ENCODE assay signal across 11 cellular contexts in the genomic region with DNA sequence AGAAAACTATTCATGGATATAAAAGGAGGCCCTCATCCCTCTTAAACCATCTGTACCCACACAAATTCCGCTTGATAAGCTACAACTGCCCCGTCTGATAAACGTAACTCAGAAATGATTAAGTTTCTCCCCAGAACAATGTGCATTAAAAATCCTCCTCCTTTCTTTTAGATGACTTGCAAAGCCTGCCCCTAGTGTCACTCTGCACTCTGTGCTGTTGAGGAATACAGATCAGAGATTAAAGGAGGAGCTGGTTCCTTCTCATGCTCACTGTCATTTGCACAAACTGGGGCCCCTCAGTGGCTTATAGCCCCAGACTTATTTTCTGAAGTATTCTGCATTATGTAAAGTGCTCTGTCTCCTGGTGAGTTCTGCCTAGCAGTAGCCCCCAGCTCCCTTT. TPM values are rescaled to one million over a fixed set of nuclear protein-coding genes. Genes with fewer than 3 reads are reported as not detected.
A peak's percentile ranks its signal among the peaks of the same experiment; 100 is the strongest.
DNase-seq lines count a peak whose midpoint lies in the region; ATAC-seq and TF ChIP-seq lines count a peak whose summit lies in the region.
"Had no signal": no experiment of that assay in that cellular context is flagged by ENCODE, and none has a peak within 500 bp of the region (broad histone marks: within the 10 kb centered on the region; RNA-seq: fewer than 3 reads in every experiment).

No MANE protein-coding gene starts in this region.

- H3K27ac Mint-ChIP-seq in activated CD8-positive, alpha-beta memory T cell treated with anti-CD3 and anti-CD28 coated beads, Interleukin-2, amount 10 ng/mL, durations not matched to agents 7 days and 5 days = peak overlapping the region; percentile 73
- peak overlapping the region; percentile 84 to 96 for H3K27ac Mint-ChIP-seq in T-cell
- no peak overlapping the region for H3K27ac Mint-ChIP-seq in progenitor cell of endocrine pancreas

- no peaks in the 10 kb centered on the region for H3K9me3 Mint-ChIP-seq in activated CD8-positive, alpha-beta memory T cell treated with anti-CD3 and anti-CD28 coated beads, Interleukin-2, amount 10 ng/mL, durations not matched to agents 7 days and 5 days (ENCODE audit: low read depth)
- H3K9me3 Mint-ChIP-seq in T-cell (no peaks in the 10 kb centered on the region), progenitor cell of endocrine pancreas (ENCODE audit: low read depth) (no peaks in the 10 kb centered on the region)

- H3K27me3 ChIP-seq in brain microvascular endothelial cell (replicated peaks) = no peaks in the 10 kb centered on the region
- H3K27me3 ChIP-seq: BE2C had no signal

- CTCF ChIA-PET in activated CD8-positive, alpha-beta memory T cell treated with anti-CD3 and anti-CD28 coated beads, Interleukin-2, amount 10 ng/mL, durations not matched to agents 7 days and 5 days (lab: Charles Lee) = interaction anchor here (0.9 to 1.6 kb wide), 4 partner anchors 94 to 99 kb away, joined by 3 to 7 read pairs (median 5); partner anchors contain the start of gene HS3ST3B1
- CTCF ChIA-PET in T-cell (lab: Charles Lee) = interaction anchor here (0.5 to 1.4 kb wide), 12 partner anchors 60 to 314 kb away, joined by 3 to 8 read pairs (median 3); partner anchors contain the start of gene HS3ST3B1 (in 1 of the 2)

- no peak for ATAC-seq in activated CD8-positive, alpha-beta memory T cell treated with anti-CD3 and anti-CD28 coated beads, Interleukin-2, amount 10 ng/mL, durations not matched to agents 7 days and 5 days
- ATAC-seq in T-cell (replicated peaks in 1 of 4) = peak; percentile 15 to 49 (median 24)
- no peak for ATAC-seq in GM21528 (IDR thresholded peaks at IDR 0.05; ENCODE audit: low FRiP score, unreplicated experiment)
- no peak for ATAC-seq in GM21737 (IDR thresholded peaks at IDR 0.05; ENCODE audit: unreplicated experiment)

- no peak overlapping the region for H3K4me3 Mint-ChIP-seq in activated CD8-positive, alpha-beta memory T cell treated with anti-CD3 and anti-CD28 coated beads, Interleukin-2, amount 10 ng/mL, durations not matched to agents 7 days and 5 days
- H3K4me3 Mint-ChIP-seq in T-cell (peak overlapping the region in 1 of 3 donors; percentile 58), progenitor cell of endocrine pancreas (ENCODE audit: low read depth) (no peak overlapping the region)

- H3K36me3 ChIP-seq in brain microvascular endothelial cell (replicated peaks) = no peaks in the 10 kb centered on the region
- H3K36me3 ChIP-seq: BE2C had no signal

- H3K36me3 Mint-ChIP-seq in activated CD8-positive, alpha-beta memory T cell treated with anti-CD3 and anti-CD28 coated beads, Interleukin-2, amount 10 ng/mL, durations not matched to agents 7 days and 5 days = peaks cover 35% of the 10 kb centered on the region
- H3K36me3 Mint-ChIP-seq in T-cell = peaks cover 11% of the 10 kb centered on the region
- peaks cover 10% of the 10 kb centered on the region for H3K36me3 Mint-ChIP-seq in progenitor cell of endocrine pancreas (ENCODE audit: insufficient read depth)

- DNase-seq in activated CD8-positive, alpha-beta memory T cell treated with anti-CD3 and anti-CD28 coated beads, Interleukin-2, amount 10 ng/mL, durations not matched to agents 7 days and 5 days = no peak
- DNase-seq in activated CD8-positive, alpha-beta memory T cell treated with anti-CD3 and anti-CD28 coated beads for 24 hours = no peak
- DNase-seq in T-cell (peak in 31 of 34 experiments; percentile 17 to 63 (median 44)), brain microvascular endothelial cell (no peak), progenitor cell of endocrine pancreas (ENCODE audit: low spot score, unreplicated experiment) (no peak), KG1 (lab: John Stamatoyannopoulos, UW) (no peak)
- DNase-seq: BE2C, Right ventricle myocardium superior had no signal

- H3K27ac ChIP-seq in brain microvascular endothelial cell = no peak overlapping the region
- H3K27ac ChIP-seq: parathyroid adenoma had no signal

- no peaks in the 10 kb centered on the region for H3K27me3 Mint-ChIP-seq in activated CD8-positive, alpha-beta memory T cell treated with anti-CD3 and anti-CD28 coated beads, Interleukin-2, amount 10 ng/mL, durations not matched to agents 7 days and 5 days
- H3K27me3 Mint-ChIP-seq in T-cell (no peaks in the 10 kb centered on the region), progenitor cell of endocrine pancreas (no peaks in the 10 kb centered on the region)

- in situ Hi-C loops in brain microvascular endothelial cell (cut with HindIII; ENCODE audit: low pct_ligation_motif_present, low sequenced_read_pairs) = no loop called here

- peaks cover 78% of the 10 kb centered on the region for H3K4me1 Mint-ChIP-seq in activated CD8-positive, alpha-beta memory T cell treated with anti-CD3 and anti-CD28 coated beads, Interleukin-2, amount 10 ng/mL, durations not matched to agents 7 days and 5 days
- H3K4me1 Mint-ChIP-seq in T-cell (peaks cover 86 to 90% (median 87%) of the 10 kb centered on the region in 3 donors), progenitor cell of endocrine pancreas (ENCODE audit: low read depth) (peaks cover 40% of the 10 kb centered on the region)

- no peak overlapping the region for H3K4me3 ChIP-seq in brain microvascular endothelial cell (ENCODE audit: low read depth, low read length)

- POLR2A ChIA-PET in T-cell (lab: Charles Lee) = interaction anchor here (0.6 to 1.0 kb wide), 2 partner anchors 85 to 98 kb away, joined by 4 to 5 read pairs; partner anchors contain the start of gene HS3ST3B1 (in 1 of the 2)

- TF ChIP-seq CTCF in brain microvascular endothelial cell (IDR thresholded peaks at IDR 0.05; ENCODE audit: low read depth, low read length, missing control alignments) (peak; percentile 53), progenitor cell of endocrine pancreas (IDR thresholded peaks at IDR 0.05; ENCODE audit: unreplicated experiment) (peak; percentile 35)

RNA-seq across cellular contexts. Expression of gene CDRT15, which starts 33.3 kb away (rescaled TPM):
- total RNA-seq in activated CD8-positive, alpha-beta memory T cell treated with anti-CD3 and anti-CD28 coated beads, Interleukin-2, amount 10 ng/mL, durations not matched to agents 7 days and 5 days = not detected
- total RNA-seq in T-cell = not detected
- not detected in 2 replicates for total RNA-seq in progenitor cell of endocrine pancreas
- total RNA-seq: Right ventricle myocardium superior had no signal

Comparison
In these comparisons a context has a peak if more than half of its experiments do, and no peak if none do; other contexts are left out.
1. ATAC-seq: peak in T-cell (4 of 4); none in activated CD8-positive, alpha-beta memory T cell treated with anti-CD3 and anti-CD28 coated beads, Interleukin-2, amount 10 ng/mL, durations not matched to agents 7 days and 5 days (single experiment), GM21528 (single experiment) and GM21737 (single experiment).
2. DNase-seq: peak in T-cell (31 of 34); none in activated CD8-positive, alpha-beta memory T cell treated with anti-CD3 and anti-CD28 coated beads, Interleukin-2, amount 10 ng/mL, durations not matched to agents 7 days and 5 days (single experiment), activated CD8-positive, alpha-beta memory T cell treated with anti-CD3 and anti-CD28 coated beads for 24 hours (single experiment), brain microvascular endothelial cell (single experiment), progenitor cell of endocrine pancreas (single experiment) and KG1 (single experiment).